In the genomic region with DNA sequence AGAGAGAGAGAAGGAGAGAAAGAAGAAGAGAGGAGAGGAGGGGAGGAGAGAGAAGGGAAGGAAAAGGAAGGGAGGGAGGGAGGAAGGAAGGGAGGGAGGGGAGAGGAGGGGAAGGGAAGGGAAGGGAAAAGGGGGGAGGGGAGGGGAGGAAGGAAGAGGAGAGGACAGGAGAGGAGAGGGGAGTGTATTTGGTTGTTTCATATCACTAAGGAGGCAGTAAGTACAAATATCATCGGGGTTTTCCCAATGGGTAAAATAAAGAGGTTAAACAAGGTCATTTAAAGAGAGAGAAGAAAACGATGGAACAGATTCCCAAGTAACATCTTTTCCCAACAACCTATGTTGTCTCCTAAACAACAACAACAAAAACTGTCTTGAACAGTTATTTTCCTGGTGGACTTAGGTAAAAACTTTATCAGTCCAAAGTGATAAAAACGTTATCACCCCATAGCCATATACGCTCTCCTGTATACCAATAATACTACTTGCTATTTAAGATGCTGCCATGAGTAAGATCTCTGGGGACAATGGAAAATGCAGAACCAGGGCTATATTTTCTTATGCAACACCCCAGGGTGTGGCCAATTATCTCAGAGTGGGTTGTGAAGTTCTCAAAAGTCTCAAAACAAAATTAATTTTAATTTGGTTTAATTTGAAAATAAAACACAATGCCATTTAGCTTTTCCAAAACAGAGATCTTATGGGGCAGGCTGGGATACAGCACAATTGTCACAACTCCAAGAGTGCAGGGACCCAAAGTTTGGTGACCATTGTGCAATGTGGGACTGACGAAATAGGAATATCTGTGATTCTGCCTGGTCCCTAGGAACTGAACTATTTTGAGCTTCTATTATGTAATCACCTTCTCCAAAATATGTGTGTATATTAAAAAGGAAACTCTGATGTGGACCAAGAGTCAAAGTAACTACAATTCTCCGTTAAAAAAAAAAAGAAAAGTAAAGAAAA, we compare ENCODE assay signal across 15 cellular contexts. TPM values are rescaled to one million over a fixed set of nuclear protein-coding genes. Genes with fewer than 3 reads are reported as not detected.
A peak's percentile ranks its signal among the peaks of the same experiment; 100 is the strongest.
DNase-seq lines count a peak whose midpoint lies in the region; ATAC-seq and TF ChIP-seq lines count a peak whose summit lies in the region.
"Had no signal": no experiment of that assay in that cellular context is flagged by ENCODE, and none has a peak within 500 bp of the region (broad histone marks: within the 10 kb centered on the region; RNA-seq: fewer than 3 reads in every experiment).

No MANE protein-coding gene starts in this region.

- TF ChIP-seq POLR2A in NB4 (IDR thresholded peaks at IDR 0.05; ENCODE audit: extremely low read depth, insufficient read length), result no peak

- H3K27ac ChIP-seq in left lung, result peak overlapping the region in 1 of 2 donors; percentile 80
- peak overlapping the region; percentile 25 for H3K27ac ChIP-seq in upper lobe of right lung
- H3K27ac ChIP-seq: PC-9 had no signal

- H3K4me3 Mint-ChIP-seq in central memory CD8-positive, alpha-beta T cell, result no peak overlapping the region
- H3K4me3 Mint-ChIP-seq: activated CD4-positive, alpha-beta T cell treated with anti-CD3 and anti-CD28 coated beads, Interleukin-2, amount 10 ng/mL, durations not matched to agents 7 days and 5 days; neural crest cell; T-helper 1 cell treated with Interleukin-12 subunit alpha and Interleukin-12 subunit beta and Interleukin-4 antibody, amounts not matched to agents 30 μg/mL and 1 μg/mL, for 36 hours had no signal

- TF ChIP-seq CTCF in NB4 (IDR thresholded peaks at IDR 0.05; ENCODE audit: low read depth, low read length), result no peak
- TF ChIP-seq CTCF in left lung (IDR thresholded peaks at IDR 0.05), result no peak
- TF ChIP-seq CTCF in upper lobe of right lung (IDR thresholded peaks at IDR 0.05), result no peak
- TF ChIP-seq CTCF in GM13977 (IDR thresholded peaks at IDR 0.05; ENCODE audit: extremely low read depth, insufficient read depth, missing control alignments), result no peak

- H3K4me1 Mint-ChIP-seq in central memory CD8-positive, alpha-beta T cell, result peaks cover 27% of the 10 kb centered on the region
- H3K4me1 Mint-ChIP-seq: neural crest cell had no signal

- H3K4me1 ChIP-seq in left lung (peaks cover 0 to 36% of the 10 kb centered on the region in 2 donors), upper lobe of right lung (peaks cover 15% of the 10 kb centered on the region)

- H3K9me3 Mint-ChIP-seq in central memory CD8-positive, alpha-beta T cell, result no peaks in the 10 kb centered on the region
- H3K9me3 Mint-ChIP-seq: activated CD4-positive, alpha-beta T cell treated with anti-CD3 and anti-CD28 coated beads, Interleukin-2, amount 10 ng/mL, durations not matched to agents 7 days and 5 days; neural crest cell had no signal

- no peaks in the 10 kb centered on the region for H3K36me3 Mint-ChIP-seq in central memory CD8-positive, alpha-beta T cell (ENCODE audit: insufficient read depth)

- no peak for ATAC-seq in central memory CD8-positive, alpha-beta T cell (replicated peaks; ENCODE audit: extremely low read depth, poor library complexity, severe bottlenecking)
- ATAC-seq in left lung, result peak; percentile 63
- ATAC-seq in upper lobe of right lung, result peak; percentile 59
- no peak for ATAC-seq in HG03565 (IDR thresholded peaks at IDR 0.05; ENCODE audit: unreplicated experiment)

- in situ Hi-C loops in GM13977 (cut with MboI; ENCODE audit: low pct_unique_long_range_greater_than_20kb, low sequenced_read_pairs, unreplicated experiment), result no loop called here

- no peaks in the 10 kb centered on the region for H3K27me3 Mint-ChIP-seq in central memory CD8-positive, alpha-beta T cell
- H3K27me3 Mint-ChIP-seq: activated CD4-positive, alpha-beta T cell treated with anti-CD3 and anti-CD28 coated beads, Interleukin-2, amount 10 ng/mL, durations not matched to agents 7 days and 5 days had no signal

- DNase-seq in NB4 (ENCODE audit: low read depth) (peak; percentile 93), left lung (no peak), upper lobe of right lung (no peak), LoVo (ENCODE audit: low spot score) (no peak), GM13977 (ENCODE audit: low spot score) (no peak), DMS79 treated with DMSO at 0.1 percent for 48 hours (lab: John Stamatoyannopoulos, UW) (no peak)
- no peak for DNase-seq in central memory CD8-positive, alpha-beta T cell (ENCODE audit: low spot score in 2 of 2)
- DNase-seq: activated CD4-positive, alpha-beta T cell treated with anti-CD3 and anti-CD28 coated beads, Interleukin-2, amount 10 ng/mL, durations not matched to agents 7 days and 5 days; effector CD8-positive, alpha-beta T cell; NCI-H2171 treated with DMSO at 0.1 percent for 48 hours; PC-9; small intestine had no signal

- H3K36me3 ChIP-seq in left lung (no peaks in the 10 kb centered on the region), upper lobe of right lung (no peaks in the 10 kb centered on the region)

- no peaks in the 10 kb centered on the region for H3K9me3 ChIP-seq in left lung
- no peaks in the 10 kb centered on the region for H3K9me3 ChIP-seq in upper lobe of right lung

- no peaks in the 10 kb centered on the region for H3K27me3 ChIP-seq in left lung
- H3K27me3 ChIP-seq in upper lobe of right lung, result no peaks in the 10 kb centered on the region

- H3K4me3 ChIP-seq in NB4 (ENCODE audit: low read depth, low read length) (peak overlapping the region; percentile 8), left lung (no peak overlapping the region), upper lobe of right lung (no peak overlapping the region)
- H3K4me3 ChIP-seq: PC-9 had no signal

- peak overlapping the region; percentile 78 for H3K27ac Mint-ChIP-seq in central memory CD8-positive, alpha-beta T cell (ENCODE audit: low read depth)
- H3K27ac Mint-ChIP-seq: T-helper 1 cell treated with Interleukin-12 subunit alpha and Interleukin-12 subunit beta and Interleukin-4 antibody, amounts not matched to agents 30 μg/mL and 1 μg/mL, for 36 hours had no signal

- intact Hi-C loops in left lung (cut with DNase I), result no loop called here
- intact Hi-C loops in upper lobe of right lung (cut with DNase I), result no loop called here

RNA-seq across cellular contexts. Expression of a gene that starts 43.3 kb away (rescaled TPM):
- total RNA-seq in left lung (10 to 100 TPM; 15.8 to 20.7 TPM), upper lobe of right lung (8.5 TPM)

Comparison
In these comparisons a context has a peak if more than half of its experiments do, and no peak if none do; other contexts are left out.
1. ATAC-seq: peak in left lung (single experiment) and upper lobe of right lung (single experiment); none in central memory CD8-positive, alpha-beta T cell (single experiment) and HG03565 (single experiment).